1 cellular context compared by ENCODE assay signal in the genomic region with DNA sequence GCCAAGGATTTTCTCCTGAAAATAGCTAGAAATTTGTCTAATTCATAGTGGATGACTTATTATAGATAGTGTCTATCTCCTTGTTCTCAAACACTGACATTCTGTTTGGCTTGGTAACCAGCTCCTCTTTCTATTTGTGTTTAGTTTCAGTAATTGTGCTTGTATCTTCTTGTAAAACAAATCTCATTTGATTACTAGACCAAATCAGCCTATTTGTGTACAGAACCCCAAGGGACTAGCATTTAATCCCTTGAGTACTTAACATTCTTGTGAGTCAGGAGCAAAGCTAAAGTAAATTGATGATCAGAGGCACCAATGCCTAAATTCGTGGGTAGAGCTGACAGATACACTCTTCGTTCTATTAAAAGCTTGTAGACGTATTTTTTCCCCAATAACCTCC.
TF ChIP-seq lines count a peak whose summit lies in the region.

No MANE protein-coding gene starts in this region.

TF ChIP-seq in H1, 55 proteins besides CTCF, POLR2A, EP300 and RAD21 (continued from another document):
- TF ChIP-seq, protein P1, sequence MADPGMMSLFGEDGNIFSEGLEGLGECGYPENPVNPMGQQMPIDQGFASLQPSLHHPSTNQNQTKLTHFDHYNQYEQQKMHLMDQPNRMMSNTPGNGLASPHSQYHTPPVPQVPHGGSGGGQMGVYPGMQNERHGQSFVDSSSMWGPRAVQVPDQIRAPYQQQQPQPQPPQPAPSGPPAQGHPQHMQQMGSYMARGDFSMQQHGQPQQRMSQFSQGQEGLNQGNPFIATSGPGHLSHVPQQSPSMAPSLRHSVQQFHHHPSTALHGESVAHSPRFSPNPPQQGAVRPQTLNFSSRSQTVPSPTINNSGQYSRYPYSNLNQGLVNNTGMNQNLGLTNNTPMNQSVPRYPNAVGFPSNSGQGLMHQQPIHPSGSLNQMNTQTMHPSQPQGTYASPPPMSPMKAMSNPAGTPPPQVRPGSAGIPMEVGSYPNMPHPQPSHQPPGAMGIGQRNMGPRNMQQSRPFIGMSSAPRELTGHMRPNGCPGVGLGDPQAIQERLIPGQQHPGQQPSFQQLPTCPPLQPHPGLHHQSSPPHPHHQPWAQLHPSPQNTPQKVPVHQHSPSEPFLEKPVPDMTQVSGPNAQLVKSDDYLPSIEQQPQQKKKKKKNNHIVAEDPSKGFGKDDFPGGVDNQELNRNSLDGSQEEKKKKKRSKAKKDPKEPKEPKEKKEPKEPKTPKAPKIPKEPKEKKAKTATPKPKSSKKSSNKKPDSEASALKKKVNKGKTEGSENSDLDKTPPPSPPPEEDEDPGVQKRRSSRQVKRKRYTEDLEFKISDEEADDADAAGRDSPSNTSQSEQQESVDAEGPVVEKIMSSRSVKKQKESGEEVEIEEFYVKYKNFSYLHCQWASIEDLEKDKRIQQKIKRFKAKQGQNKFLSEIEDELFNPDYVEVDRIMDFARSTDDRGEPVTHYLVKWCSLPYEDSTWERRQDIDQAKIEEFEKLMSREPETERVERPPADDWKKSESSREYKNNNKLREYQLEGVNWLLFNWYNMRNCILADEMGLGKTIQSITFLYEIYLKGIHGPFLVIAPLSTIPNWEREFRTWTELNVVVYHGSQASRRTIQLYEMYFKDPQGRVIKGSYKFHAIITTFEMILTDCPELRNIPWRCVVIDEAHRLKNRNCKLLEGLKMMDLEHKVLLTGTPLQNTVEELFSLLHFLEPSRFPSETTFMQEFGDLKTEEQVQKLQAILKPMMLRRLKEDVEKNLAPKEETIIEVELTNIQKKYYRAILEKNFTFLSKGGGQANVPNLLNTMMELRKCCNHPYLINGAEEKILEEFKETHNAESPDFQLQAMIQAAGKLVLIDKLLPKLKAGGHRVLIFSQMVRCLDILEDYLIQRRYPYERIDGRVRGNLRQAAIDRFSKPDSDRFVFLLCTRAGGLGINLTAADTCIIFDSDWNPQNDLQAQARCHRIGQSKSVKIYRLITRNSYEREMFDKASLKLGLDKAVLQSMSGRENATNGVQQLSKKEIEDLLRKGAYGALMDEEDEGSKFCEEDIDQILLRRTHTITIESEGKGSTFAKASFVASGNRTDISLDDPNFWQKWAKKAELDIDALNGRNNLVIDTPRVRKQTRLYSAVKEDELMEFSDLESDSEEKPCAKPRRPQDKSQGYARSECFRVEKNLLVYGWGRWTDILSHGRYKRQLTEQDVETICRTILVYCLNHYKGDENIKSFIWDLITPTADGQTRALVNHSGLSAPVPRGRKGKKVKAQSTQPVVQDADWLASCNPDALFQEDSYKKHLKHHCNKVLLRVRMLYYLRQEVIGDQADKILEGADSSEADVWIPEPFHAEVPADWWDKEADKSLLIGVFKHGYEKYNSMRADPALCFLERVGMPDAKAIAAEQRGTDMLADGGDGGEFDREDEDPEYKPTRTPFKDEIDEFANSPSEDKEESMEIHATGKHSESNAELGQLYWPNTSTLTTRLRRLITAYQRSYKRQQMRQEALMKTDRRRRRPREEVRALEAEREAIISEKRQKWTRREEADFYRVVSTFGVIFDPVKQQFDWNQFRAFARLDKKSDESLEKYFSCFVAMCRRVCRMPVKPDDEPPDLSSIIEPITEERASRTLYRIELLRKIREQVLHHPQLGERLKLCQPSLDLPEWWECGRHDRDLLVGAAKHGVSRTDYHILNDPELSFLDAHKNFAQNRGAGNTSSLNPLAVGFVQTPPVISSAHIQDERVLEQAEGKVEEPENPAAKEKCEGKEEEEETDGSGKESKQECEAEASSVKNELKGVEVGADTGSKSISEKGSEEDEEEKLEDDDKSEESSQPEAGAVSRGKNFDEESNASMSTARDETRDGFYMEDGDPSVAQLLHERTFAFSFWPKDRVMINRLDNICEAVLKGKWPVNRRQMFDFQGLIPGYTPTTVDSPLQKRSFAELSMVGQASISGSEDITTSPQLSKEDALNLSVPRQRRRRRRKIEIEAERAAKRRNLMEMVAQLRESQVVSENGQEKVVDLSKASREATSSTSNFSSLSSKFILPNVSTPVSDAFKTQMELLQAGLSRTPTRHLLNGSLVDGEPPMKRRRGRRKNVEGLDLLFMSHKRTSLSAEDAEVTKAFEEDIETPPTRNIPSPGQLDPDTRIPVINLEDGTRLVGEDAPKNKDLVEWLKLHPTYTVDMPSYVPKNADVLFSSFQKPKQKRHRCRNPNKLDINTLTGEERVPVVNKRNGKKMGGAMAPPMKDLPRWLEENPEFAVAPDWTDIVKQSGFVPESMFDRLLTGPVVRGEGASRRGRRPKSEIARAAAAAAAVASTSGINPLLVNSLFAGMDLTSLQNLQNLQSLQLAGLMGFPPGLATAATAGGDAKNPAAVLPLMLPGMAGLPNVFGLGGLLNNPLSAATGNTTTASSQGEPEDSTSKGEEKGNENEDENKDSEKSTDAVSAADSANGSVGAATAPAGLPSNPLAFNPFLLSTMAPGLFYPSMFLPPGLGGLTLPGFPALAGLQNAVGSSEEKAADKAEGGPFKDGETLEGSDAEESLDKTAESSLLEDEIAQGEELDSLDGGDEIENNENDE (IDR thresholded peaks at IDR 0.05; ENCODE audit: insufficient replicate concordance, low read length): no peak
- TF ChIP-seq CREB1 (IDR thresholded peaks at IDR 0.05): no peak
- no peak for TF ChIP-seq TCF12 (IDR thresholded peaks at IDR 0.05; ENCODE audit: low read depth, low read length)
- TF ChIP-seq CHD1 (IDR thresholded peaks at IDR 0.05; ENCODE audit: low read depth, low read length): no peak
- TF ChIP-seq TAF1 (IDR thresholded peaks at IDR 0.05; ENCODE audit: low read depth, low read length): no peak
- TF ChIP-seq RBBP5 (IDR thresholded peaks at IDR 0.05; ENCODE audit: borderline replicate concordance, low read depth, low read length): no peak
- TF ChIP-seq FOSL1 (IDR thresholded peaks at IDR 0.05; ENCODE audit: insufficient read depth, low read depth, low read length): no peak
- TF ChIP-seq SP4 (IDR thresholded peaks at IDR 0.05; ENCODE audit: low read length): no peak
- no peak for TF ChIP-seq MAFK (IDR thresholded peaks at IDR 0.05; ENCODE audit: low read depth, low read length)
- TF ChIP-seq CEBPB (IDR thresholded peaks at IDR 0.05; ENCODE audit: low read depth, low read length): no peak
- TF ChIP-seq GABPA (IDR thresholded peaks at IDR 0.05; ENCODE audit: borderline replicate concordance, insufficient read depth, low read length): no peak
- TF ChIP-seq POLR2AphosphoS5 (IDR thresholded peaks at IDR 0.05; ENCODE audit: low read depth, low read length): no peak
